Comparison of ENCODE assay signal across 1 cellular context in the genomic region with DNA sequence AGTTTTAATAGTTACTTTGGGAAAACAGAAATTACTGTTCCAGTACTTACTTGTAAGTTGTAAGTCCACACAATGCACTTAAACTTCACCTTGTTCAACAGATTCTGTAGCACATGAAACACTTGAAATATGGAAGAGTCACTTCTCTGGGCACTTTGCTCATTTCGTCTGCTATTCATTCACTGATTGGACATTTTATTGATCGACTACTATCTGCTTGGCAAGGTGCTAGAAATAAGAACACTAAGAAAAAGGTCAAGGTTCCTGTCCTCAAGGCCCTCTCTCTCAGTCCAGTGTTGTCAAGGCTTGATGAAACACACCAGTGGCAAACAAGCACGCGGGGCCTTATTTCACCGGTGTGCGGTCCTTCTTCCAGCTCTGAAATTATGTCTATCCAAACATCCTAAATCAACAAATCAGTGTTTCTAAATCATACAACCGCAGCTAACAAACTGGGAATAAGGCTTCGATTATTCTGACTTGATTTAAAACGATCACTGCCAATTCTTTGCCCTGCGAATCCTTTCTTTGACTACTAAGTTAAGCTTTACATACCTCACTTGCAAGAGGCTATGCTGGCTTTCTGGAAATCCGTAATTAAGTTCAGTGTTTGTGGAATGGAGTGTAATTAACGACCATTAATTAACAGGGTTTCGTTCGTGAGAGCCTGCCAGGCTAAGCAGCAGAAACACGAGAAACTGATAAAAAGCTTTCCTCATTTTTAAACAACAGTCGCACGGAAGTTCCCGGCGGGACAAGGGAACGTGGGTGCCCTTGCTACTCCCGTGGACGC.
TF ChIP-seq lines count a peak whose summit lies in the region.

No MANE protein-coding gene starts in this region.

TF ChIP-seq in HepG2, 621 proteins besides CTCF, POLR2A, EP300 and RAD21 (continued from another document and continues in another):
- TF ChIP-seq, protein P1, sequence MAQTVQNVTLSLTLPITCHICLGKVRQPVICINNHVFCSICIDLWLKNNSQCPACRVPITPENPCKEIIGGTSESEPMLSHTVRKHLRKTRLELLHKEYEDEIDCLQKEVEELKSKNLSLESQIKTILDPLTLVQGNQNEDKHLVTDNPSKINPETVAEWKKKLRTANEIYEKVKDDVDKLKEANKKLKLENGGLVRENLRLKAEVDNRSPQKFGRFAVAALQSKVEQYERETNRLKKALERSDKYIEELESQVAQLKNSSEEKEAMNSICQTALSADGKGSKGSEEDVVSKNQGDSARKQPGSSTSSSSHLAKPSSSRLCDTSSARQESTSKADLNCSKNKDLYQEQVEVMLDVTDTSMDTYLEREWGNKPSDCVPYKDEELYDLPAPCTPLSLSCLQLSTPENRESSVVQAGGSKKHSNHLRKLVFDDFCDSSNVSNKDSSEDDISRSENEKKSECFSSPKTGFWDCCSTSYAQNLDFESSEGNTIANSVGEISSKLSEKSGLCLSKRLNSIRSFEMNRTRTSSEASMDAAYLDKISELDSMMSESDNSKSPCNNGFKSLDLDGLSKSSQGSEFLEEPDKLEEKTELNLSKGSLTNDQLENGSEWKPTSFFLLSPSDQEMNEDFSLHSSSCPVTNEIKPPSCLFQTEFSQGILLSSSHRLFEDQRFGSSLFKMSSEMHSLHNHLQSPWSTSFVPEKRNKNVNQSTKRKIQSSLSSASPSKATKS (CRISPR knock-in tag; IDR thresholded peaks at IDR 0.05), result no peak
- no peak for TF ChIP-seq CHD2 (IDR thresholded peaks at IDR 0.05; ENCODE audit: low read depth, low read length)
- no peak for TF ChIP-seq IRX3 (CRISPR knock-in tag; IDR thresholded peaks at IDR 0.05; ENCODE audit: borderline replicate concordance, low read depth)
- TF ChIP-seq GTF2F1 (IDR thresholded peaks at IDR 0.05; ENCODE audit: low read length), result no peak
- TF ChIP-seq NFYC (CRISPR knock-in tag; IDR thresholded peaks at IDR 0.05), result no peak
- TF ChIP-seq MED13 (CRISPR knock-in tag; IDR thresholded peaks at IDR 0.05), result no peak
- 0 out of 2 replicates have a peak, but pooled peaks have one; percentile 7 for TF ChIP-seq NFIC (IDR thresholded peaks at IDR 0.05; ENCODE audit: low read length)
- TF ChIP-seq ZNF549 (CRISPR knock-in tag; IDR thresholded peaks at IDR 0.05), result no peak
- TF ChIP-seq PHF5A (CRISPR knock-in tag; IDR thresholded peaks at IDR 0.05; ENCODE audit: low read depth, unreplicated experiment), result no peak
- TF ChIP-seq, protein P2, sequence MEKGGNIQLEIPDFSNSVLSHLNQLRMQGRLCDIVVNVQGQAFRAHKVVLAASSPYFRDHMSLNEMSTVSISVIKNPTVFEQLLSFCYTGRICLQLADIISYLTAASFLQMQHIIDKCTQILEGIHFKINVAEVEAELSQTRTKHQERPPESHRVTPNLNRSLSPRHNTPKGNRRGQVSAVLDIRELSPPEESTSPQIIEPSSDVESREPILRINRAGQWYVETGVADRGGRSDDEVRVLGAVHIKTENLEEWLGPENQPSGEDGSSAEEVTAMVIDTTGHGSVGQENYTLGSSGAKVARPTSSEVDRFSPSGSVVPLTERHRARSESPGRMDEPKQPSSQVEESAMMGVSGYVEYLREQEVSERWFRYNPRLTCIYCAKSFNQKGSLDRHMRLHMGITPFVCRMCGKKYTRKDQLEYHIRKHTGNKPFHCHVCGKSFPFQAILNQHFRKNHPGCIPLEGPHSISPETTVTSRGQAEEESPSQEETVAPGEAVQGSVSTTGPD (CRISPR knock-in tag; IDR thresholded peaks at IDR 0.05), result no peak
- no peak for TF ChIP-seq ZNF350 (CRISPR knock-in tag; IDR thresholded peaks at IDR 0.05; ENCODE audit: borderline replicate concordance, low read depth)
- no peak for TF ChIP-seq PRPF4 (IDR thresholded peaks at IDR 0.05; ENCODE audit: low read depth, low read length, poor library complexity, severe bottlenecking)
- no peak for TF ChIP-seq SNRNP70 (IDR thresholded peaks at IDR 0.05; ENCODE audit: low read depth, low read length)
- no peak for TF ChIP-seq SAP130 (CRISPR knock-in tag; IDR thresholded peaks at IDR 0.05; ENCODE audit: low read depth)
- no peak for TF ChIP-seq ZIK1 (CRISPR knock-in tag; IDR thresholded peaks at IDR 0.05; ENCODE audit: borderline replicate concordance, low read depth)
- no peak for TF ChIP-seq ZNF713 (CRISPR knock-in tag; IDR thresholded peaks at IDR 0.05)
- TF ChIP-seq ZNF660 (CRISPR knock-in tag; IDR thresholded peaks at IDR 0.05; ENCODE audit: borderline replicate concordance, low read depth), result no peak
- no peak; the same call in 1 of the 2 replicates for TF ChIP-seq ZNF703 (CRISPR knock-in tag; IDR thresholded peaks at IDR 0.05; ENCODE audit: borderline replicate concordance)
- no peak for TF ChIP-seq REL (CRISPR knock-in tag; conservative IDR thresholded peaks at IDR 0.05)
- TF ChIP-seq GLMP (CRISPR knock-in tag; IDR thresholded peaks at IDR 0.05; ENCODE audit: borderline replicate concordance), result no peak
- TF ChIP-seq PTBP1 (IDR thresholded peaks at IDR 0.05; ENCODE audit: low read depth, low read length, poor library complexity, severe bottlenecking), result no peak
- TF ChIP-seq, protein P3, sequence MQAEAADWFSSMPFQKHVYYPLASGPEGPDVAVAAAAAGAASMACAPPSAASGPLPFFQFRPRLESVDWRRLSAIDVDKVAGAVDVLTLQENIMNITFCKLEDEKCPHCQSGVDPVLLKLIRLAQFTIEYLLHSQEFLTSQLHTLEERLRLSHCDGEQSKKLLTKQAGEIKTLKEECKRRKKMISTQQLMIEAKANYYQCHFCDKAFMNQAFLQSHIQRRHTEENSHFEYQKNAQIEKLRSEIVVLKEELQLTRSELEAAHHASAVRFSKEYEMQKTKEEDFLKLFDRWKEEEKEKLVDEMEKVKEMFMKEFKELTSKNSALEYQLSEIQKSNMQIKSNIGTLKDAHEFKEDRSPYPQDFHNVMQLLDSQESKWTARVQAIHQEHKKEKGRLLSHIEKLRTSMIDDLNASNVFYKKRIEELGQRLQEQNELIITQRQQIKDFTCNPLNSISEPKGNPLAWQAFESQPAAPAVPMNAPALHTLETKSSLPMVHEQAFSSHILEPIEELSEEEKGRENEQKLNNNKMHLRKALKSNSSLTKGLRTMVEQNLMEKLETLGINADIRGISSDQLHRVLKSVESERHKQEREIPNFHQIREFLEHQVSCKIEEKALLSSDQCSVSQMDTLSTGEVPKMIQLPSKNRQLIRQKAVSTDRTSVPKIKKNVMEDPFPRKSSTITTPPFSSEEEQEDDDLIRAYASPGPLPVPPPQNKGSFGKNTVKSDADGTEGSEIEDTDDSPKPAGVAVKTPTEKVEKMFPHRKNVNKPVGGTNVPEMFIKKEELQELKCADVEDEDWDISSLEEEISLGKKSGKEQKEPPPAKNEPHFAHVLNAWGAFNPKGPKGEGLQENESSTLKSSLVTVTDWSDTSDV (CRISPR knock-in tag; IDR thresholded peaks at IDR 0.05), result no peak
- no peak for TF ChIP-seq ZNF792 (CRISPR knock-in tag; IDR thresholded peaks at IDR 0.05)
- 0 out of 2 replicates have a peak, but pooled peaks have one; percentile 38 for TF ChIP-seq ZFP36L2 (CRISPR knock-in tag; IDR thresholded peaks at IDR 0.05)
- TF ChIP-seq ZNF576 (CRISPR knock-in tag; IDR thresholded peaks at IDR 0.05), result no peak
- no peak for TF ChIP-seq ZNF18 (CRISPR knock-in tag; IDR thresholded peaks at IDR 0.05; ENCODE audit: insufficient replicate concordance)
- TF ChIP-seq FOSL1 (CRISPR knock-in tag; IDR thresholded peaks at IDR 0.05; ENCODE audit: borderline replicate concordance), result no peak
- no peak for TF ChIP-seq MYNN (CRISPR knock-in tag; IDR thresholded peaks at IDR 0.05; ENCODE audit: low read depth)
- TF ChIP-seq, protein P4, sequence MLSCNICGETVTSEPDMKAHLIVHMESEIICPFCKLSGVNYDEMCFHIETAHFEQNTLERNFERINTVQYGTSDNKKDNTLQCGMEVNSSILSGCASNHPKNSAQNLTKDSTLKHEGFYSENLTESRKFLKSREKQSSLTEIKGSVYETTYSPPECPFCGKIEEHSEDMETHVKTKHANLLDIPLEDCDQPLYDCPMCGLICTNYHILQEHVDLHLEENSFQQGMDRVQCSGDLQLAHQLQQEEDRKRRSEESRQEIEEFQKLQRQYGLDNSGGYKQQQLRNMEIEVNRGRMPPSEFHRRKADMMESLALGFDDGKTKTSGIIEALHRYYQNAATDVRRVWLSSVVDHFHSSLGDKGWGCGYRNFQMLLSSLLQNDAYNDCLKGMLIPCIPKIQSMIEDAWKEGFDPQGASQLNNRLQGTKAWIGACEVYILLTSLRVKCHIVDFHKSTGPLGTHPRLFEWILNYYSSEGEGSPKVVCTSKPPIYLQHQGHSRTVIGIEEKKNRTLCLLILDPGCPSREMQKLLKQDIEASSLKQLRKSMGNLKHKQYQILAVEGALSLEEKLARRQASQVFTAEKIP (CRISPR knock-in tag; IDR thresholded peaks at IDR 0.05; ENCODE audit: borderline replicate concordance), result no peak
- TF ChIP-seq, protein P5, sequence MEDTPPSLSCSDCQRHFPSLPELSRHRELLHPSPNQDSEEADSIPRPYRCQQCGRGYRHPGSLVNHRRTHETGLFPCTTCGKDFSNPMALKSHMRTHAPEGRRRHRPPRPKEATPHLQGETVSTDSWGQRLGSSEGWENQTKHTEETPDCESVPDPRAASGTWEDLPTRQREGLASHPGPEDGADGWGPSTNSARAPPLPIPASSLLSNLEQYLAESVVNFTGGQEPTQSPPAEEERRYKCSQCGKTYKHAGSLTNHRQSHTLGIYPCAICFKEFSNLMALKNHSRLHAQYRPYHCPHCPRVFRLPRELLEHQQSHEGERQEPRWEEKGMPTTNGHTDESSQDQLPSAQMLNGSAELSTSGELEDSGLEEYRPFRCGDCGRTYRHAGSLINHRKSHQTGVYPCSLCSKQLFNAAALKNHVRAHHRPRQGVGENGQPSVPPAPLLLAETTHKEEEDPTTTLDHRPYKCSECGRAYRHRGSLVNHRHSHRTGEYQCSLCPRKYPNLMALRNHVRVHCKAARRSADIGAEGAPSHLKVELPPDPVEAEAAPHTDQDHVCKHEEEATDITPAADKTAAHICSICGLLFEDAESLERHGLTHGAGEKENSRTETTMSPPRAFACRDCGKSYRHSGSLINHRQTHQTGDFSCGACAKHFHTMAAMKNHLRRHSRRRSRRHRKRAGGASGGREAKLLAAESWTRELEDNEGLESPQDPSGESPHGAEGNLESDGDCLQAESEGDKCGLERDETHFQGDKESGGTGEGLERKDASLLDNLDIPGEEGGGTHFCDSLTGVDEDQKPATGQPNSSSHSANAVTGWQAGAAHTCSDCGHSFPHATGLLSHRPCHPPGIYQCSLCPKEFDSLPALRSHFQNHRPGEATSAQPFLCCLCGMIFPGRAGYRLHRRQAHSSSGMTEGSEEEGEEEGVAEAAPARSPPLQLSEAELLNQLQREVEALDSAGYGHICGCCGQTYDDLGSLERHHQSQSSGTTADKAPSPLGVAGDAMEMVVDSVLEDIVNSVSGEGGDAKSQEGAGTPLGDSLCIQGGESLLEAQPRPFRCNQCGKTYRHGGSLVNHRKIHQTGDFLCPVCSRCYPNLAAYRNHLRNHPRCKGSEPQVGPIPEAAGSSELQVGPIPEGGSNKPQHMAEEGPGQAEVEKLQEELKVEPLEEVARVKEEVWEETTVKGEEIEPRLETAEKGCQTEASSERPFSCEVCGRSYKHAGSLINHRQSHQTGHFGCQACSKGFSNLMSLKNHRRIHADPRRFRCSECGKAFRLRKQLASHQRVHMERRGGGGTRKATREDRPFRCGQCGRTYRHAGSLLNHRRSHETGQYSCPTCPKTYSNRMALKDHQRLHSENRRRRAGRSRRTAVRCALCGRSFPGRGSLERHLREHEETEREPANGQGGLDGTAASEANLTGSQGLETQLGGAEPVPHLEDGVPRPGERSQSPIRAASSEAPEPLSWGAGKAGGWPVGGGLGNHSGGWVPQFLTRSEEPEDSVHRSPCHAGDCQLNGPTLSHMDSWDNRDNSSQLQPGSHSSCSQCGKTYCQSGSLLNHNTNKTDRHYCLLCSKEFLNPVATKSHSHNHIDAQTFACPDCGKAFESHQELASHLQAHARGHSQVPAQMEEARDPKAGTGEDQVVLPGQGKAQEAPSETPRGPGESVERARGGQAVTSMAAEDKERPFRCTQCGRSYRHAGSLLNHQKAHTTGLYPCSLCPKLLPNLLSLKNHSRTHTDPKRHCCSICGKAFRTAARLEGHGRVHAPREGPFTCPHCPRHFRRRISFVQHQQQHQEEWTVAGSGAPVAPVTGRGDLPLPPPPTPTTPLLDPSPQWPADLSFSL (CRISPR knock-in tag; IDR thresholded peaks at IDR 0.05), result no peak
- TF ChIP-seq ZNF430 (CRISPR knock-in tag; IDR thresholded peaks at IDR 0.05), result no peak
- TF ChIP-seq SIN3A (IDR thresholded peaks at IDR 0.05; ENCODE audit: borderline replicate concordance, low read depth, low read length), result no peak
- TF ChIP-seq KLF6 (CRISPR knock-in tag; IDR thresholded peaks at IDR 0.05), result no peak
- TF ChIP-seq ZNF3 (CRISPR knock-in tag; IDR thresholded peaks at IDR 0.05), result peak; percentile 73
- TF ChIP-seq ZNF557 (CRISPR knock-in tag; IDR thresholded peaks at IDR 0.05), result no peak
